Comparison of ENCODE assay signal across 11 cellular contexts in the genomic region with DNA sequence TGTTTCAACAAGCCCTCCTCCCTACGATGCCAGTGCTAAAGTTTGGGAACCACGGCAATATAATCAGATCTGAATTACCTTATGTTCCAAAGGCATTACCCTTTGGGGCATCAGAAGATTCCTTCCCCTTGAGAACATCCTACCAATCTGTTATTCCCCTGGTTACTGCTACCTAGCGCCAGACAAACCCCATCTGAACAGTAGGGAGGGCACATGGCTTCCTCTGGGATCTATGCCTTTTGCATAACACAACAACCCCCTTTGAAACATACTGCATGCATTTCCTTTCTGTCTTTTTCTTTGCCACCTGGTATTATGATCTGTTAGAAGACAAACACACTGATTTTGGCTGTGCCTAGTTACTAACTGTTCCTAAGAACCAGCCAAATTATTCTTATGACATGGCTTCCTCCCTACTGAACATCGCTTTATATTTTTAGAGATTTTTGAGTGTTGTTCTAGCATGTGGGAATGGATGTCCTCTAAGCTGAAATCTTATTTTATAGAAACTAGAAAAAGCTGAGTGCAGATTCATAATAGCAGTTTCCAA.
DNase-seq lines count a peak whose midpoint lies in the region; TF ChIP-seq lines count a peak whose summit lies in the region.
"Had no signal": no experiment of that assay in that cellular context is flagged by ENCODE, and none has a peak within 500 bp of the region (broad histone marks: within the 10 kb centered on the region; RNA-seq: fewer than 3 reads in every experiment).

No MANE protein-coding gene starts in this region.

- 17% methylated on average over 4 of the region's 4 CpGs for WGBS in mammary epithelial cell (ENCODE audit: low coverage, missing lambda C conversion rate)

- no peak overlapping the region for H3K4me2 ChIP-seq in mammary epithelial cell (ENCODE audit: insufficient read depth, low read depth, low read length)
- H3K4me2 ChIP-seq: BLaER1 had no signal

- TF ChIP-seq CTCF in mammary epithelial cell (conservative IDR thresholded peaks at IDR 0.05 in 1 of 2, IDR thresholded peaks at IDR 0.05 in 1 of 2; ENCODE audit: extremely low read depth in 1 of 2, insufficient read depth in 1 of 2, low read depth in 1 of 2, low read length in 2 of 2): no peak
- TF ChIP-seq CTCF in MCF 10A (IDR thresholded peaks at IDR 0.05; ENCODE audit: unreplicated experiment): no peak

- H3K36me3 ChIP-seq in mammary epithelial cell (ENCODE audit: insufficient read depth, low read length): no peaks in the 10 kb centered on the region
- H3K36me3 ChIP-seq in CD4-positive, alpha-beta memory T cell (ENCODE audit: insufficient read depth, low read length): no peaks in the 10 kb centered on the region
- H3K36me3 ChIP-seq: BLaER1 had no signal

- no peak overlapping the region for H3K4me3 Mint-ChIP-seq in MCF 10A (ENCODE audit: unreplicated experiment)
- no peak overlapping the region for H3K4me3 Mint-ChIP-seq in CD4-positive, alpha-beta memory T cell
- H3K4me3 Mint-ChIP-seq: IgD-negative memory B cell had no signal

- H3K27ac ChIP-seq in mammary epithelial cell (ENCODE audit: insufficient read depth, low read depth, low read length) (no peak overlapping the region), cingulate gyrus (ENCODE audit: low read depth, low read length) (peak overlapping the region; percentile 61), temporal lobe (ENCODE audit: low read depth, low read length) (peak overlapping the region; percentile 51)
- no peak overlapping the region for H3K27ac ChIP-seq in CD4-positive, alpha-beta memory T cell (ENCODE audit: low read depth, low read length)
- H3K27ac ChIP-seq: 22Rv1, BLaER1 had no signal

- BruUV-seq in mammary epithelial cell (replicated peaks; lab: Mats Ljungman, UMichigan) (no TSS peak), MCF 10A (replicated peaks; lab: Mats Ljungman, UMichigan) (no TSS peak)

- H4K20me1 ChIP-seq in mammary epithelial cell (ENCODE audit: insufficient read depth, low read length): no peaks in the 10 kb centered on the region
- H4K20me1 ChIP-seq: BLaER1 had no signal

- H2AFZ ChIP-seq in mammary epithelial cell (ENCODE audit: low read depth, low read length): peak overlapping the region; percentile 71

- H3K4me1 ChIP-seq in mammary epithelial cell (ENCODE audit: insufficient read depth, low read length): peaks cover 9% of the 10 kb centered on the region
- no peaks in the 10 kb centered on the region for H3K4me1 ChIP-seq in CD4-positive, alpha-beta memory T cell (ENCODE audit: insufficient read depth, low read length)
- H3K4me1 ChIP-seq: BLaER1 had no signal

- H3K9me3 ChIP-seq in mammary epithelial cell (replicated peaks; ENCODE audit: insufficient read depth, low read length): no peaks in the 10 kb centered on the region
- H3K9me3 ChIP-seq in CD4-positive, alpha-beta memory T cell (ENCODE audit: control insufficient read depth in 1 of 2, low read length in 2 of 2): no peaks in the 10 kb centered on the region
- H3K9me3 ChIP-seq: BLaER1 had no signal

- POLR2A ChIA-PET in MCF 10A (lab: Yijun Ruan, JAX): no interaction called here
- POLR2A ChIA-PET in CD4-positive, alpha-beta memory T cell (lab: Charles Lee; ENCODE audit: partially characterized antibody): no interaction called here

- H3K9ac ChIP-seq in mammary epithelial cell (ENCODE audit: insufficient read depth, low read length): no peak overlapping the region
- H3K9ac ChIP-seq: BLaER1 had no signal

- H3K4me3 ChIP-seq in mammary epithelial cell (replicated peaks in 1 of 3; ENCODE audit: insufficient read depth in 1 of 3, low read depth in 2 of 3, low read length in 3 of 3): no peak overlapping the region
- H3K4me3 ChIP-seq in CD4-positive, alpha-beta memory T cell (ENCODE audit: low read length in 2 of 2): no peak overlapping the region
- H3K4me3 ChIP-seq: BLaER1 had no signal

- CTCF ChIA-PET in mammary epithelial cell (lab: Charles Lee; ENCODE audit: low non-redundant PET) (no interaction called here), MCF 10A (lab: Yijun Ruan, JAX) (no interaction called here)
- CTCF ChIA-PET in CD4-positive, alpha-beta memory T cell (lab: Charles Lee; ENCODE audit: partially characterized antibody): no interaction called here

- no peaks in the 10 kb centered on the region for H3K27me3 ChIP-seq in mammary epithelial cell (ENCODE audit: insufficient read depth, low read length)
- no peaks in the 10 kb centered on the region for H3K27me3 ChIP-seq in CD4-positive, alpha-beta memory T cell (ENCODE audit: insufficient read depth, low read length)
- H3K27me3 ChIP-seq: BLaER1 had no signal

- dilution Hi-C loops in mammary epithelial cell (cut with HindIII; ENCODE audit: low sequenced_read_pairs): no loop called here

- no peaks in the 10 kb centered on the region for H3K9me3 Mint-ChIP-seq in MCF 10A (ENCODE audit: unreplicated experiment)
- peaks cover 2 to 8% (median 3%) of the 10 kb centered on the region in 8 donors for H3K9me3 Mint-ChIP-seq in CD4-positive, alpha-beta memory T cell

- no peaks in the 10 kb centered on the region for H3K27me3 Mint-ChIP-seq in MCF 10A (ENCODE audit: insufficient read depth, unreplicated experiment)
- H3K27me3 Mint-ChIP-seq in CD4-positive, alpha-beta memory T cell: peaks cover 4 to 6% of the 10 kb centered on the region in 2 donors
- H3K27me3 Mint-ChIP-seq: IgD-negative memory B cell had no signal

- no peaks in the 10 kb centered on the region for H3K79me2 ChIP-seq in mammary epithelial cell (ENCODE audit: insufficient read depth, low read length)

- in situ Hi-C loops in mammary epithelial cell (cut with MboI; ENCODE audit: low sequenced_read_pairs in 2 of 2): no loop called here

- intact Hi-C loops in mammary epithelial cell (cut with micrococcal nuclease) (no loop called here), MCF 10A (cut with micrococcal nuclease) (no loop called here)
- intact Hi-C loops in CD4-positive, alpha-beta memory T cell (cut with micrococcal nuclease): no loop called here

- H3K36me3 Mint-ChIP-seq in MCF 10A (ENCODE audit: insufficient read depth, unreplicated experiment): peaks cover 3% of the 10 kb centered on the region
- no peaks in the 10 kb centered on the region for H3K36me3 Mint-ChIP-seq in CD4-positive, alpha-beta memory T cell
- H3K36me3 Mint-ChIP-seq: IgD-negative memory B cell had no signal

- no peak overlapping the region for H3K27ac Mint-ChIP-seq in MCF 10A (ENCODE audit: low read depth, unreplicated experiment)
- H3K27ac Mint-ChIP-seq in CD4-positive, alpha-beta memory T cell: no peak overlapping the region
- H3K27ac Mint-ChIP-seq: IgD-negative memory B cell had no signal

- peaks cover 14% of the 10 kb centered on the region for H3K4me1 Mint-ChIP-seq in MCF 10A (ENCODE audit: insufficient read depth, unreplicated experiment)
- H3K4me1 Mint-ChIP-seq in CD4-positive, alpha-beta memory T cell: no peaks in the 10 kb centered on the region
- H3K4me1 Mint-ChIP-seq: IgD-negative memory B cell had no signal

- DNase-seq in mammary epithelial cell: no peak
- no peak for DNase-seq in MCF 10A (ENCODE audit: unreplicated experiment)
- DNase-seq in kidney tubule cell (ENCODE audit: low spot score): peak; percentile 1
- no peak for DNase-seq in NOMO-1 (lab: John Stamatoyannopoulos, UW; ENCODE audit: unreplicated experiment in 2 of 2)
- no peak for DNase-seq in CD4-positive, alpha-beta memory T cell
- DNase-seq in NCI-H1694 (lab: John Stamatoyannopoulos, UW): no peak

Comparison
In these comparisons a context has a peak if more than half of its experiments do, and no peak if none do; other contexts are left out.
1. H3K27ac ChIP-seq: peak in cingulate gyrus (single experiment) and temporal lobe (single experiment); none in mammary epithelial cell (single experiment) and CD4-positive, alpha-beta memory T cell (single experiment).